In the genomic region with DNA sequence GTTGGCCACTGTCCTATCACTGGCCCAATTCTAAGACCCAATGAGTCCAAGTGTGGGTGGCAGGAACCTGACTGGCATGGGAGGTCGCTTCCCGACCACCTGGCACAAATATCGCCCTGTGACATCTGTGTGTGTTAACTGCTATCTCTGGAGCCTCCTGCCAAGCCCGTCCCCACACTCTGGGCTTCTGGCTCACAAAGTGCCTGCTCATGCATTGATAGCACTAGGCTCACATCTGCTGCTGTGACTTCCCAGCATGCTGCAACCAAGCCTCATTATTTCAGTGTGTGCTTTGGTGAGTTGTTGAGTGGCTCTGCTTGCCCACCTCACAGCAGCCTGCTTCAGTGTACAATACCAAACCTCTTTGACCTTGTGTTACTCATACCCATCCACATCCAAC, we compare ENCODE assay signal across 22 cellular contexts.
DNase-seq lines count a peak whose midpoint lies in the region; ATAC-seq and TF ChIP-seq lines count a peak whose summit lies in the region.
"Had no signal": no experiment of that assay in that cellular context is flagged by ENCODE, and none has a peak within 500 bp of the region (broad histone marks: within the 10 kb centered on the region; RNA-seq: fewer than 3 reads in every experiment).

No MANE protein-coding gene starts in this region.

- H3K9me3 Mint-ChIP-seq in chondrocyte (ENCODE audit: low read depth), result no peaks in the 10 kb centered on the region
- H3K9me3 Mint-ChIP-seq: activated CD4-positive, alpha-beta T cell treated with anti-CD3 and anti-CD28 coated beads, Interleukin-2, amount 10 ng/mL, durations not matched to agents 7 days and 5 days; neural crest cell had no signal

- intact Hi-C loops in OCI-LY7 (cut with micrococcal nuclease; ENCODE audit: unreplicated experiment), result no loop called here

- no peak overlapping the region for H3K4me2 ChIP-seq in OCI-LY7 (ENCODE audit: low read length)
- H3K4me2 ChIP-seq: KMS-11 had no signal

- H3K9me2 ChIP-seq in OCI-LY7 (ENCODE audit: insufficient read depth, low read length), result no peaks in the 10 kb centered on the region

- ATAC-seq in GM21723 (IDR thresholded peaks at IDR 0.05; ENCODE audit: unreplicated experiment) (no peak), HG03108 (IDR thresholded peaks at IDR 0.05; ENCODE audit: unreplicated experiment) (no peak), GM21360 (IDR thresholded peaks at IDR 0.05; ENCODE audit: unreplicated experiment) (no peak)
- ATAC-seq: psoas muscle, Right ventricle myocardium inferior had no signal

- H3K36me3 ChIP-seq in OCI-LY7 (ENCODE audit: insufficient read depth, low read length), result no peaks in the 10 kb centered on the region
- H3K36me3 ChIP-seq: thoracic aorta had no signal

- no peak overlapping the region for H3K4me3 ChIP-seq in OCI-LY7 (ENCODE audit: low read depth, low read length, poor library complexity, severe bottlenecking)
- H3K4me3 ChIP-seq: psoas muscle, thoracic aorta had no signal

- no peaks in the 10 kb centered on the region for H3K79me2 ChIP-seq in OCI-LY7 (ENCODE audit: insufficient read depth, low read depth, low read length)

- no peaks in the 10 kb centered on the region for H3K4me1 ChIP-seq in OCI-LY7 (ENCODE audit: insufficient read depth, low read length, poor library complexity, severe bottlenecking)
- H3K4me1 ChIP-seq: psoas muscle had no signal

- TF ChIP-seq CTCF in chondrocyte (IDR thresholded peaks at IDR 0.05) (no peak), OCI-LY7 (conservative IDR thresholded peaks at IDR 0.05; ENCODE audit: low read length) (no peak)

- CTCF ChIA-PET in OCI-LY7 (lab: Charles Lee; ENCODE audit: unreplicated experiment), result no interaction called here

- BruUV-seq in OCI-LY7 (replicated peaks; lab: Mats Ljungman, UMichigan), result no TSS peak

- H3K4me3 Mint-ChIP-seq in chondrocyte (ENCODE audit: unreplicated experiment), result no peak overlapping the region
- H3K4me3 Mint-ChIP-seq: activated CD4-positive, alpha-beta T cell treated with anti-CD3 and anti-CD28 coated beads, Interleukin-2, amount 10 ng/mL, durations not matched to agents 7 days and 5 days; activated naive CD8-positive, alpha-beta T cell treated with anti-CD3 and anti-CD28 coated beads, Interleukin-2, amount 10 ng/mL, durations not matched to agents 7 days and 5 days; mesothelial cell of epicardium; neural crest cell had no signal

- DNase-seq in NCI-H510A treated with DMSO at 0.1 percent for 48 hours (lab: John Stamatoyannopoulos, UW) (peak; percentile 10), NCI-H510A (lab: John Stamatoyannopoulos, UW) (no peak), NCI-H446 treated with DMSO at 0.1 percent for 48 hours (lab: John Stamatoyannopoulos, UW) (peak; percentile 25), chondrocyte (ENCODE audit: low spot score) (peak; percentile 58), OCI-LY7 (ENCODE audit: low spot score) (no peak)
- DNase-seq: activated CD4-positive, alpha-beta T cell treated with anti-CD3 and anti-CD28 coated beads, Interleukin-2, amount 10 ng/mL, durations not matched to agents 7 days and 5 days; activated naive CD8-positive, alpha-beta T cell treated with anti-CD3 and anti-CD28 coated beads, Interleukin-2, amount 10 ng/mL, durations not matched to agents 7 days and 5 days; GF-D8; MV-4-11; NCI-H524; psoas muscle; small intestine; stimulated activated naive CD4-positive, alpha-beta T cell had no signal

- H3K27ac ChIP-seq in OCI-LY7 (ENCODE audit: low read depth, low read length, poor library complexity, severe bottlenecking), result no peak overlapping the region
- H3K27ac ChIP-seq: C4-2B, KMS-11, psoas muscle, thoracic aorta had no signal

- no peak overlapping the region for H2AFZ ChIP-seq in OCI-LY7 (ENCODE audit: low read length)

- H3K4me1 Mint-ChIP-seq in chondrocyte (ENCODE audit: low read depth), result no peaks in the 10 kb centered on the region
- H3K4me1 Mint-ChIP-seq: activated CD4-positive, alpha-beta T cell treated with anti-CD3 and anti-CD28 coated beads, Interleukin-2, amount 10 ng/mL, durations not matched to agents 7 days and 5 days; activated naive CD8-positive, alpha-beta T cell treated with anti-CD3 and anti-CD28 coated beads, Interleukin-2, amount 10 ng/mL, durations not matched to agents 7 days and 5 days had no signal

- no peaks in the 10 kb centered on the region for H3K27me3 Mint-ChIP-seq in chondrocyte (ENCODE audit: low read depth)

- no peaks in the 10 kb centered on the region for H3K9me3 ChIP-seq in OCI-LY7 (ENCODE audit: low read length)
- H3K9me3 ChIP-seq: psoas muscle, thoracic aorta had no signal

- no peaks in the 10 kb centered on the region for H4K20me1 ChIP-seq in OCI-LY7 (ENCODE audit: insufficient read depth, low read length)

- H3K36me3 Mint-ChIP-seq in chondrocyte (ENCODE audit: low read depth), result no peaks in the 10 kb centered on the region
- H3K36me3 Mint-ChIP-seq: activated naive CD8-positive, alpha-beta T cell treated with anti-CD3 and anti-CD28 coated beads, Interleukin-2, amount 10 ng/mL, durations not matched to agents 7 days and 5 days; mesothelial cell of epicardium had no signal

- POLR2A ChIA-PET in OCI-LY7 (lab: Charles Lee), result no interaction called here

- no peak overlapping the region for H3K27ac Mint-ChIP-seq in chondrocyte (ENCODE audit: unreplicated experiment)
- H3K27ac Mint-ChIP-seq: activated CD4-positive, alpha-beta T cell treated with anti-CD3 and anti-CD28 coated beads, Interleukin-2, amount 10 ng/mL, durations not matched to agents 7 days and 5 days; activated naive CD8-positive, alpha-beta T cell treated with anti-CD3 and anti-CD28 coated beads, Interleukin-2, amount 10 ng/mL, durations not matched to agents 7 days and 5 days; mesothelial cell of epicardium had no signal

Comparison
In these comparisons a context has a peak if more than half of its experiments do, and no peak if none do; other contexts are left out.
1. DNase-seq: peak in NCI-H510A treated with DMSO at 0.1 percent for 48 hours (single experiment), NCI-H446 treated with DMSO at 0.1 percent for 48 hours (single experiment) and chondrocyte (single experiment); none in NCI-H510A (single experiment) and OCI-LY7 (single experiment).